In genomic region chrX:74369666-74370065, GRCh38 we compare ENCODE assay signal across 23 cellular contexts.
"Had no signal": no experiment of that assay in that cellular context is flagged by ENCODE, and none has a peak within 500 bp of the region (broad histone marks: within the 10 kb centered on the region; RNA-seq: fewer than 3 reads in every experiment).

No MANE protein-coding gene starts in this region.

- H3K4me3 Mint-ChIP-seq: IgD-negative memory B cell had no signal

- H3K9me3 Mint-ChIP-seq: IgD-negative memory B cell had no signal

- H3K27ac Mint-ChIP-seq: IgD-negative memory B cell had no signal

- H3K9me3 ChIP-seq: SJSA1 had no signal

- DNase-seq: Kasumi-1, MM.1S, NCI-H1092 treated with DMSO at 0.1 percent for 48 hours, NCI-H1436, NCI-H187, NCI-H2029, NCI-H2081 treated with DMSO at 0.1 percent for 48 hours, NCI-H2171, NCI-H226, NCI-H446, NCI-H510A, NCI-H524 treated with DMSO at 0.1 percent for 48 hours, NCI-H69, NCI-H774, Right ventricle myocardium superior, RPMI8226, SIG-M5 had no signal

- H3K4me3 ChIP-seq: K562, SJSA1, SK-N-MC had no signal

- H3K4me1 Mint-ChIP-seq: IgD-negative memory B cell had no signal

- H3K27ac ChIP-seq: KMS-11, SJSA1, SK-N-MC had no signal

- H3K4me1 ChIP-seq: SJSA1 had no signal

- H3K36me3 ChIP-seq: SJSA1 had no signal

- ATAC-seq: HepG2, K562 had no signal

- H3K36me3 Mint-ChIP-seq: IgD-negative memory B cell had no signal

- H3K27me3 ChIP-seq: SJSA1 had no signal
